ENCODE assay signal across 23 cellular contexts in the genomic region with DNA sequence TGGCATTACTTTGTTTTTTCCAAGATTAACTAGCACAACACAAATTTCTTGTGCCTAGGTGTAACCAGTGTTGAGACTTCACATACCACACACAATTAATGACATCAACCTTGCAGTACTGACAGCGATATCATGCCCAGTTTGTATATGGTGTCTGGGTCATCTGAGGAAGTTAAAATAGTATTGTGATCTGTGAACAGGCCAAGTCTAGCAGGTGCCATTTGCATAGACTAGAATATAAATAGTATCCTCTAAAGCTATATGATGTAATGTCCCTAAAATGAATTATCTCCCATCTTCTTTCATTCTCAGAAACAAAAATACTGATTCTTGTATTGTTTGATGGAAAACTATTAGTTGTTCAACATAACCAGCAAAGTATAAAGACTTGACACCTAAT.
DNase-seq lines count a peak whose midpoint lies in the region; ATAC-seq, FAIRE-seq and TF ChIP-seq lines count a peak whose summit lies in the region.
"Had no signal": no experiment of that assay in that cellular context is flagged by ENCODE, and none has a peak within 500 bp of the region (broad histone marks: within the 10 kb centered on the region; RNA-seq: fewer than 3 reads in every experiment).

No MANE protein-coding gene starts in this region.

- TF ChIP-seq CTCF in psoas muscle (IDR thresholded peaks at IDR 0.05), result no peak

- H3K9me3 ChIP-seq in psoas muscle, result no peaks in the 10 kb centered on the region
- H3K9me3 ChIP-seq: SJSA1 had no signal

- ATAC-seq in psoas muscle (peak in 2 of 4 donors; percentile 51 to 52), HG02623 (IDR thresholded peaks at IDR 0.05; ENCODE audit: unreplicated experiment) (no peak)
- ATAC-seq: Right ventricle myocardium inferior had no signal

- peak overlapping the region; percentile 2 for H3K27ac ChIP-seq in psoas muscle
- H3K27ac ChIP-seq: 22Rv1, SJSA1 had no signal

- no peaks in the 10 kb centered on the region for H3K36me3 ChIP-seq in psoas muscle (ENCODE audit: insufficient read depth in 1 of 2, low read depth in 1 of 2)
- H3K36me3 ChIP-seq: SJSA1 had no signal

- intact Hi-C loops in activated CD4-positive, alpha-beta T cell treated with anti-CD3 and anti-CD28 coated beads, Interleukin-2, amount 10 ng/mL, durations not matched to agents 24 days and 14 days (cut with micrococcal nuclease), result no loop called here
- intact Hi-C loops in psoas muscle (cut with DNase I), result no loop called here

- peaks cover 4% of the 10 kb centered on the region for H3K4me1 Mint-ChIP-seq in activated CD4-positive, alpha-beta T cell treated with anti-CD3 and anti-CD28 coated beads, Interleukin-2, amount 10 ng/mL, durations not matched to agents 24 days and 14 days
- H3K4me1 Mint-ChIP-seq: B cell, CD14-positive monocyte had no signal

- FAIRE-seq in GM19239 (lab: Jason Lieb, UNC), result peak; percentile 35

- DNase-seq in activated CD4-positive, alpha-beta T cell treated with anti-CD3 and anti-CD28 coated beads, Interleukin-2, amount 10 ng/mL, durations not matched to agents 24 days and 14 days, result peak; percentile 37
- DNase-seq in activated CD4-positive, alpha-beta T cell treated with anti-CD3 and anti-CD28 coated beads, Interleukin-2, amount 50 U/mL, for 4 hours, result no peak
- DNase-seq in GM19239 (ENCODE audit: insufficient read length, low spot score), result no peak
- peak; percentile 5 for DNase-seq in NAMALWA (ENCODE audit: low spot score)
- DNase-seq in psoas muscle, result no peak
- DNase-seq in occipital lobe (lab: John Stamatoyannopoulos, UW), result no peak
- no peak for DNase-seq in activated T-cell treated with anti-CD3 and anti-CD28 coated beads for 4 hours
- DNase-seq: H9, HFFc6, MV-4-11, NCI-H1694 treated with DMSO at 0.1 percent for 48 hours, NCI-H2081 treated with DMSO at 0.1 percent for 48 hours, NCI-H2171 treated with DMSO at 0.1 percent for 48 hours, NCI-H524 treated with DMSO at 0.1 percent for 48 hours, OCI-M1 had no signal

- no peaks in the 10 kb centered on the region for H3K27me3 ChIP-seq in psoas muscle (ENCODE audit: insufficient read depth in 3 of 3, low read length in 2 of 3)
- H3K27me3 ChIP-seq: SJSA1 had no signal

- 29 to 48% (median 37%) methylated on average over 1 of the region's 1 CpG for whole genome bisulfite sequencing in psoas muscle, 3 donors

- no peaks in the 10 kb centered on the region for H3K27me3 Mint-ChIP-seq in activated CD4-positive, alpha-beta T cell treated with anti-CD3 and anti-CD28 coated beads, Interleukin-2, amount 10 ng/mL, durations not matched to agents 24 days and 14 days
- H3K27me3 Mint-ChIP-seq: B cell, IgD-negative memory B cell had no signal

- H3K27ac Mint-ChIP-seq in activated CD4-positive, alpha-beta T cell treated with anti-CD3 and anti-CD28 coated beads, Interleukin-2, amount 10 ng/mL, durations not matched to agents 24 days and 14 days, result no peak overlapping the region
- H3K27ac Mint-ChIP-seq: B cell; CD14-positive monocyte; H9; HFFc6; T-helper 1 cell treated with Interleukin-12 subunit alpha and Interleukin-12 subunit beta and Interleukin-4 antibody, amounts not matched to agents 30 μg/mL and 1 μg/mL, for 36 hours had no signal

- H3K4me1 ChIP-seq in psoas muscle, result peaks cover 17% of the 10 kb centered on the region
- H3K4me1 ChIP-seq: SJSA1 had no signal

- H3K4me3 Mint-ChIP-seq in activated CD4-positive, alpha-beta T cell treated with anti-CD3 and anti-CD28 coated beads, Interleukin-2, amount 10 ng/mL, durations not matched to agents 24 days and 14 days, result no peak overlapping the region
- H3K4me3 Mint-ChIP-seq: B cell; CD14-positive monocyte; H9; HFFc6; IgD-negative memory B cell; T-helper 1 cell treated with Interleukin-12 subunit alpha and Interleukin-12 subunit beta and Interleukin-4 antibody, amounts not matched to agents 30 μg/mL and 1 μg/mL, for 36 hours had no signal

- peaks cover 13% of the 10 kb centered on the region for H3K36me3 Mint-ChIP-seq in activated CD4-positive, alpha-beta T cell treated with anti-CD3 and anti-CD28 coated beads, Interleukin-2, amount 10 ng/mL, durations not matched to agents 24 days and 14 days (ENCODE audit: low read depth)

- H3K4me3 ChIP-seq in psoas muscle, result no peak overlapping the region
- H3K4me3 ChIP-seq: SJSA1 had no signal

- H3K9me3 Mint-ChIP-seq in activated CD4-positive, alpha-beta T cell treated with anti-CD3 and anti-CD28 coated beads, Interleukin-2, amount 10 ng/mL, durations not matched to agents 24 days and 14 days, result peaks cover 4% of the 10 kb centered on the region
- H3K9me3 Mint-ChIP-seq: H9; HFFc6; IgD-negative memory B cell; T-helper 1 cell treated with Interleukin-12 subunit alpha and Interleukin-12 subunit beta and Interleukin-4 antibody, amounts not matched to agents 30 μg/mL and 1 μg/mL, for 36 hours had no signal

Comparison
In these comparisons a context has a peak if more than half of its experiments do, and no peak if none do; other contexts are left out.
1. DNase-seq: peak in activated CD4-positive, alpha-beta T cell treated with anti-CD3 and anti-CD28 coated beads, Interleukin-2, amount 10 ng/mL, durations not matched to agents 24 days and 14 days (single experiment) and NAMALWA (single experiment); none in activated CD4-positive, alpha-beta T cell treated with anti-CD3 and anti-CD28 coated beads, Interleukin-2, amount 50 U/mL, for 4 hours (0 of 2), GM19239 (single experiment), psoas muscle (0 of 2), occipital lobe (single experiment) and activated T-cell treated with anti-CD3 and anti-CD28 coated beads for 4 hours (single experiment).